Comparison of ENCODE assay signal across 9 cellular contexts in the genomic region with DNA sequence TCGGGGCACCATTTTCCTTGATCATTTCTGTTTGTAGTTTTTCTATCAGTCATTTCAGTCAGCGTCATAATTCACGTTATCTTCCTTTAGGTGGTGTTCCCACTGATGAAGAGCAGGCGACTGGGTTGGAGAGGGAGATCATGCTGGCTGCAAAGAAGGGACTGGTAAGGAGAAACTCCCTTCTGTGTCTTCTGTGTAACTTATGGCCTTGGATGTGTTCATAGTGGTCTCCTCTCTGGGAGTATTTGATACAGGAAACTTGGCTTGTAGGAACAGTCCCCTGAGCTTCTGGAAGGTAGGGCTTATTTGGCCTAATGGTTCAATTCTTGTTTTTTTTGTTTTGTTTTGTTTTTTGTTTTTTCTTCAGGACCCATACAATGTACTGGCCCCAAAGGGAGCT. TPM values are rescaled to one million over a fixed set of nuclear protein-coding genes. Genes with fewer than 3 reads are reported as not detected.
A peak's percentile ranks its signal among the peaks of the same experiment; 100 is the strongest.
DNase-seq lines count a peak whose midpoint lies in the region; ATAC-seq and TF ChIP-seq lines count a peak whose summit lies in the region.
"Had no signal": no experiment of that assay in that cellular context is flagged by ENCODE, and none has a peak within 500 bp of the region (broad histone marks: within the 10 kb centered on the region; RNA-seq: fewer than 3 reads in every experiment).

No MANE protein-coding gene starts in this region.

- peaks cover 15 to 34% (median 26%) of the 10 kb centered on the region in 7 donors for H3K4me1 Mint-ChIP-seq in naive thymus-derived CD4-positive, alpha-beta T cell

- H4K20me1 ChIP-seq in IMR-90 (ENCODE audit: insufficient read depth, low read length) = no peaks in the 10 kb centered on the region

- H2BK120ac ChIP-seq in IMR-90 (ENCODE audit: low read depth, low read length) = no peak overlapping the region

- no peak for TF ChIP-seq RAD21 in IMR-90 (IDR thresholded peaks at IDR 0.05; ENCODE audit: low read length)

- TF ChIP-seq CTCF in AG04450 (IDR thresholded peaks at IDR 0.05; ENCODE audit: low read depth, low read length) (no peak), IMR-90 (conservative IDR thresholded peaks at IDR 0.05; ENCODE audit: low read depth, low read length) (no peak)

- H3K27me3 Mint-ChIP-seq in naive thymus-derived CD4-positive, alpha-beta T cell = no peaks in the 10 kb centered on the region

- H3K9ac ChIP-seq in IMR-90 (ENCODE audit: low read depth, low read length) = no peak overlapping the region

- peak overlapping the region; percentile 97 for H3K4me3 ChIP-seq in AG04450 (ENCODE audit: low read depth, low read length)
- peak overlapping the region; percentile 85; the same call in 1 of the 2 replicates for H3K4me3 ChIP-seq in IMR-90 (ENCODE audit: insufficient read depth, low read depth, low read length)
- H3K4me3 ChIP-seq in naive thymus-derived CD4-positive, alpha-beta T cell (ENCODE audit: low read length) = peak overlapping the region; percentile 99

- no peak for TF ChIP-seq POLR2A in IMR-90 (IDR thresholded peaks at IDR 0.05; ENCODE audit: low read depth, low read length)

- peaks cover 13 to 20% of the 10 kb centered on the region in 2 experiments for H3K79me1 ChIP-seq in IMR-90 (ENCODE audit: low read depth in 1 of 2, low read length in 2 of 2)

- peak overlapping the region; percentile 86 to 97 (median 94) for H3K4me3 Mint-ChIP-seq in naive thymus-derived CD4-positive, alpha-beta T cell

- no peak overlapping the region for H2BK5ac ChIP-seq in IMR-90 (ENCODE audit: low read depth, low read length, poor library complexity, severe bottlenecking)

- H3K18ac ChIP-seq in IMR-90 (ENCODE audit: low read depth, low read length) = no peak overlapping the region

- no peak overlapping the region for H4K5ac ChIP-seq in IMR-90 (ENCODE audit: low read depth, low read length)

- H3K27ac ChIP-seq in AG04450 (ENCODE audit: low read depth, low read length) = no peak overlapping the region
- H3K27ac ChIP-seq in IMR-90 (ENCODE audit: insufficient read depth, low read length) = no peak overlapping the region
- H3K27ac ChIP-seq in naive thymus-derived CD4-positive, alpha-beta T cell (ENCODE audit: low read depth, low read length) = peak overlapping the region; percentile 97

- H3K23ac ChIP-seq in IMR-90 (ENCODE audit: low read depth, low read length) = 0 out of 2 replicates have a peak overlapping the region, but pooled peaks have one; percentile 18

- peak overlapping the region in 1 of 2 experiments; percentile 35; a peak in 1 of 4 replicates for H4K8ac ChIP-seq in IMR-90 (ENCODE audit: low read depth in 2 of 2, low read length in 2 of 2)

- no peak overlapping the region for H2AK9ac ChIP-seq in IMR-90 (replicated peaks; ENCODE audit: low read depth, low read length, poor library complexity)

- H2AK5ac ChIP-seq in IMR-90 (ENCODE audit: low read depth, low read length) = no peak overlapping the region

- no peak overlapping the region for H2BK20ac ChIP-seq in IMR-90 (ENCODE audit: low read depth, low read length)

- H2AFZ ChIP-seq in IMR-90 (replicated peaks; ENCODE audit: low read length, poor library complexity) = no peak overlapping the region

- POLR2A ChIA-PET in AG04450 (lab: Yijun Ruan, JAX) = interaction anchor here (1.6 to 1.8 kb wide), 3 partner anchors 14 to 18 kb away, joined by 12 to 33 read pairs (median 14); a partner anchor contains a TSS
- POLR2A ChIA-PET in IMR-90 (lab: Charles Lee; ENCODE audit: unreplicated experiment) = interaction anchor here (1.9 kb wide), 1 partner anchor 16 kb away, joined by 15 read pairs; a partner anchor contains a TSS
- POLR2A ChIA-PET in naive thymus-derived CD4-positive, alpha-beta T cell (lab: Charles Lee) = interaction anchor here (0.6 to 7.3 kb wide), 6 partner anchors 9 to 896 kb away, joined by 4 to 162 read pairs (median 14); a partner anchor contains a TSS

- peak overlapping the region; percentile 84 to 99 (median 98) for H3K27ac Mint-ChIP-seq in naive thymus-derived CD4-positive, alpha-beta T cell

- ATAC-seq in IMR-90 (ENCODE audit: low read depth) = no peak
- no peak for ATAC-seq in naive thymus-derived CD4-positive, alpha-beta T cell
- ATAC-seq in HG03565 (IDR thresholded peaks at IDR 0.05; ENCODE audit: unreplicated experiment) = no peak

- H3K4me1 ChIP-seq in IMR-90 (ENCODE audit: control insufficient read depth, insufficient read depth, low read length) = peaks cover 5% of the 10 kb centered on the region; the same call in 1 of the 2 replicates
- peaks cover 15 to 17% of the 10 kb centered on the region in 2 donors for H3K4me1 ChIP-seq in naive thymus-derived CD4-positive, alpha-beta T cell (ENCODE audit: control insufficient read depth in 2 of 2, insufficient read depth in 2 of 2, low read length in 2 of 2)

- intact Hi-C loops in IMR-90 (cut with micrococcal nuclease) = no loop called here
- intact Hi-C loops in naive thymus-derived CD4-positive, alpha-beta T cell (cut with micrococcal nuclease) = loop anchor here (5.0 to 10.0 kb wide), 4 partner anchors 350 to 1690 kb away; a partner anchor contains a TSS

- H3K36me3 ChIP-seq in IMR-90 (ENCODE audit: control insufficient read depth, insufficient read depth, low read length) = peaks cover 18% of the 10 kb centered on the region
- peaks cover 7 to 35% (median 16%) of the 10 kb centered on the region in 3 experiments for H3K36me3 ChIP-seq in naive thymus-derived CD4-positive, alpha-beta T cell (ENCODE audit: control insufficient read depth in 2 of 3, insufficient read depth in 3 of 3, low read length in 3 of 3)

- WGBS in IMR-90 (ENCODE audit: extremely low coverage in 2 of 2, insufficient read length in 1 of 2), 2 experiments = no CpG with 5 or more reads among the region's 4 CpGs

- H3K27me3 ChIP-seq in AG04450 (ENCODE audit: control insufficient read depth, insufficient read depth, low read length) (no peaks in the 10 kb centered on the region), IMR-90 (ENCODE audit: control insufficient read depth, insufficient read depth, low read length) (no peaks in the 10 kb centered on the region)
- no peaks in the 10 kb centered on the region for H3K27me3 ChIP-seq in naive thymus-derived CD4-positive, alpha-beta T cell (ENCODE audit: control insufficient read depth in 2 of 2, insufficient read depth in 2 of 2, low read length in 2 of 2)

- H3K36me3 Mint-ChIP-seq in naive thymus-derived CD4-positive, alpha-beta T cell = peaks cover 11 to 27% (median 22%) of the 10 kb centered on the region in 5 donors

- in situ Hi-C loops in IMR-90 (cut with MboI; ENCODE audit: low sequenced_read_pairs) = no loop called here

- CTCF ChIA-PET in AG04450 (lab: Charles Lee) = interaction anchor here (1.3 to 3.2 kb wide), 5 partner anchors 18 to 56 kb away, joined by 3 to 14 read pairs (median 8); a partner anchor contains a TSS
- CTCF ChIA-PET in IMR-90 (lab: Yijun Ruan, JAX) = interaction anchor here (1.6 kb wide), 1 partner anchor 15 kb away, joined by 3 read pairs; no protein-coding TSS in a partner anchor
- CTCF ChIA-PET in naive thymus-derived CD4-positive, alpha-beta T cell (lab: Charles Lee) = interaction anchor here (1.2 to 1.7 kb wide), 2 partner anchors 16 to 17 kb away, joined by 3 to 10 read pairs; a partner anchor contains a TSS

- H3K9me3 Mint-ChIP-seq in naive thymus-derived CD4-positive, alpha-beta T cell = no peaks in the 10 kb centered on the region

- H2BK15ac ChIP-seq in IMR-90 (ENCODE audit: low read depth, low read length) = no peak overlapping the region

- no peaks in the 10 kb centered on the region for H3K9me1 ChIP-seq in IMR-90 (ENCODE audit: insufficient read depth, low read length)

- H3K4me2 ChIP-seq in IMR-90 (ENCODE audit: low read depth, low read length) = peak overlapping the region; percentile 81

- DNase-seq in AG04450 (ENCODE audit: low read depth, low spot score) (no peak), IMR-90 (no peak), cerebellum (ENCODE audit: low spot score) (peak; percentile 0), midbrain (lab: John Stamatoyannopoulos, UW) (no peak), NOMO-1 treated with DMSO at 0.1 percent for 48 hours (lab: John Stamatoyannopoulos, UW; ENCODE audit: unreplicated experiment) (no peak), Ammon's horn (ENCODE audit: low spot score) (no peak)
- DNase-seq in naive thymus-derived CD4-positive, alpha-beta T cell = no peak
- DNase-seq: activated gamma-delta T cell had no signal

- no peak overlapping the region for H3K4ac ChIP-seq in IMR-90 (ENCODE audit: low read depth, low read length)

- dilution Hi-C loops in IMR-90 (cut with HindIII; ENCODE audit: low sequenced_read_pairs, unreplicated experiment) = no loop called here

- H4K91ac ChIP-seq in IMR-90 (ENCODE audit: insufficient read depth, low read depth, low read length) = no peak overlapping the region

- H3K9me3 ChIP-seq in AG04450 (ENCODE audit: control insufficient read depth, insufficient read depth, low read length) = peaks cover 3% of the 10 kb centered on the region; the same call in 1 of the 2 replicates
- H3K9me3 ChIP-seq in IMR-90 (ENCODE audit: control insufficient read depth, insufficient read depth, low read length) = no peaks in the 10 kb centered on the region
- no peaks in the 10 kb centered on the region for H3K9me3 ChIP-seq in naive thymus-derived CD4-positive, alpha-beta T cell (ENCODE audit: control insufficient read depth in 2 of 3, low read length in 3 of 3)

- no peak overlapping the region for H3K56ac ChIP-seq in IMR-90 (ENCODE audit: extremely low read depth, insufficient read depth, low read length)

- BruUV-seq in IMR-90 (replicated peaks; lab: Mats Ljungman, UMichigan) = no TSS peak

- no peak overlapping the region for H3K14ac ChIP-seq in IMR-90 (replicated peaks; ENCODE audit: low read depth, low read length)

RNA-seq across cellular contexts. Expression of a gene that starts 1.1 kb away (rescaled TPM):
- 287 and 302 TPM in 2 replicates for polyA plus RNA-seq in AG04450 (2011; rRNA removed)
- polyA minus RNA-seq in AG04450 (2011; rRNA and poly(A)+ RNA removed) = 35.0 and 35.9 TPM in 2 replicates
- 140 and 148 TPM in 2 replicates for total RNA-seq in IMR-90 (2012; rRNA removed)
- polyA plus RNA-seq in IMR-90 (2012; rRNA removed) = 272 and 341 TPM in 2 replicates
- polyA plus RNA-seq in IMR-90 (2012; cell fraction: cytosol; rRNA removed) = 446 and 518 TPM in 2 replicates
- 106 and 110 TPM in 2 replicates for polyA plus RNA-seq in IMR-90 (2012; cell fraction: nucleus; rRNA removed; ENCODE audit: low replicate concordance)
- 120 TPM for total RNA-seq in cerebellum
- total RNA-seq in naive thymus-derived CD4-positive, alpha-beta T cell = 100 to 1,000 TPM; 111 to 213 (median 122) TPM
- polyA plus RNA-seq in naive thymus-derived CD4-positive, alpha-beta T cell = 100 to 1,000 TPM; 225 to 385 TPM

RNA-seq across cellular contexts. Expression of a gene that starts 16.9 kb away (rescaled TPM):
- 26.4 and 37.6 TPM in 2 replicates for polyA plus RNA-seq in AG04450 (2011; rRNA removed)
- 34.8 and 53.3 TPM in 2 replicates for polyA minus RNA-seq in AG04450 (2011; rRNA and poly(A)+ RNA removed)
- 34.2 and 40.5 TPM in 2 replicates for total RNA-seq in IMR-90 (2012; rRNA removed)
- polyA plus RNA-seq in IMR-90 (2012; rRNA removed) = 62.4 and 68.8 TPM in 2 replicates
- polyA plus RNA-seq in IMR-90 (2012; cell fraction: cytosol; rRNA removed) = 32.4 and 65.5 TPM in 2 replicates
- 129 and 234 TPM in 2 replicates for polyA plus RNA-seq in IMR-90 (2012; cell fraction: nucleus; rRNA removed; ENCODE audit: low replicate concordance)
- 28.6 TPM for total RNA-seq in cerebellum
- 10 to 100 TPM; 75.9 to 95.5 (median 89.5) TPM for total RNA-seq in naive thymus-derived CD4-positive, alpha-beta T cell
- polyA plus RNA-seq in naive thymus-derived CD4-positive, alpha-beta T cell = 10 to 100 TPM; 13.2 to 14.7 TPM

RNA-seq across cellular contexts. Expression of a gene that starts 22.5 kb away (rescaled TPM):
- polyA plus RNA-seq in AG04450 (2011; rRNA removed) (1.3 and 1.5 TPM in 2 replicates), IMR-90 (2012; rRNA removed) (2.0 and 2.5 TPM in 2 replicates)
- 1.6 TPM in 2 replicates for polyA minus RNA-seq in AG04450 (2011; rRNA and poly(A)+ RNA removed)
- total RNA-seq in IMR-90 (2012; rRNA removed) (0.90 and 2.2 TPM in 2 replicates), cerebellum (15.7 TPM)
- 0.11 TPM in 1 of 2 replicates, not detected in the other for polyA plus RNA-seq in IMR-90 (2012; cell fraction: cytosol; rRNA removed)
- polyA plus RNA-seq in IMR-90 (2012; cell fraction: nucleus; rRNA removed; ENCODE audit: low replicate concordance) = 7.3 and 40.0 TPM in 2 replicates
- 10 to 100 TPM; 10.7 to 23.4 (median 21.0) TPM for total RNA-seq in naive thymus-derived CD4-positive, alpha-beta T cell
- 1 to 10 TPM in 1 of 2 donors, under 1 TPM in 1; 0.66 to 1.1 TPM for polyA plus RNA-seq in naive thymus-derived CD4-positive, alpha-beta T cell

RNA-seq across cellular contexts. Expression of a gene that starts 57.3 kb away (rescaled TPM):
- polyA plus RNA-seq in AG04450 (2011; rRNA removed) = 5.4 and 6.7 TPM in 2 replicates
- 21.0 and 24.8 TPM in 2 replicates for polyA minus RNA-seq in AG04450 (2011; rRNA and poly(A)+ RNA removed)
- 11.7 and 19.4 TPM in 2 replicates for total RNA-seq in IMR-90 (2012; rRNA removed)
- 3.2 and 4.2 TPM in 2 replicates for polyA plus RNA-seq in IMR-90 (2012; rRNA removed)
- 0.19 and 0.24 TPM in 2 replicates for polyA plus RNA-seq in IMR-90 (2012; cell fraction: cytosol; rRNA removed)
- polyA plus RNA-seq in IMR-90 (2012; cell fraction: nucleus; rRNA removed; ENCODE audit: low replicate concordance) = 2.8 and 18.1 TPM in 2 replicates
- 278 TPM for total RNA-seq in cerebellum
- total RNA-seq in naive thymus-derived CD4-positive, alpha-beta T cell = 10 to 100 TPM; 51.2 to 81.3 (median 70.8) TPM
- polyA plus RNA-seq in naive thymus-derived CD4-positive, alpha-beta T cell = 10 to 100 TPM; 17.1 to 21.9 TPM
